Comparison of ENCODE assay signal across 8 cellular contexts in genomic region chr19:36214388-36215275, GRCh38. TPM values are rescaled to one million over a fixed set of nuclear protein-coding genes. Genes with fewer than 3 reads are reported as not detected.
DNase-seq lines count a peak whose midpoint lies in the region; ATAC-seq, FAIRE-seq and TF ChIP-seq lines count a peak whose summit lies in the region.

TSS of gene ZNF146 (plus strand) at chr19:36215106. CDS start at chr19:36236441, 21,335 bp downstream.
TSS of gene ZNF565 (minus strand) at chr19:36214665. CDS start at chr19:36201985, 12,680 bp downstream.

- H3K36me3 ChIP-seq in psoas muscle (ENCODE audit: insufficient read depth in 1 of 2, low read depth in 1 of 2): peaks cover 0 to 18% of the 10 kb centered on the region in 2 donors

- no peak for TF ChIP-seq CTCF in psoas muscle (IDR thresholded peaks at IDR 0.05)

- WGBS in right cardiac atrium: under 1% methylated on average over 73 of the region's 73 CpGs
- WGBS in psoas muscle, 3 donors: 0% methylated on average over 72 to 73 of the region's 73 CpGs

- H3K27ac Mint-ChIP-seq in T-helper 17 cell: no peak within 1 kb of the TSS

- DNase-seq in NCI-H1694 treated with DMSO at 0.1 percent for 48 hours (lab: John Stamatoyannopoulos, UW) (peak; percentile 99), T-helper 17 cell (peak; percentile 88 to 91 (median 89)), anterior cingulate cortex (lab: John Stamatoyannopoulos, UW) (peak; percentile 88 to 100 (median 98)), right cardiac atrium (peak; percentile 99), psoas muscle (peak; percentile 98 to 99), urothelium cell line (ENCODE audit: low spot score) (peak; percentile 96)

- H3K27me3 ChIP-seq in right cardiac atrium (ENCODE audit: control insufficient read depth, insufficient read depth): no peaks in the 10 kb centered on the region
- no peaks in the 10 kb centered on the region for H3K27me3 ChIP-seq in psoas muscle (ENCODE audit: insufficient read depth in 3 of 3, low read length in 2 of 3)

- H3K27me3 Mint-ChIP-seq in T-helper 17 cell: no peaks in the 10 kb centered on the region

- FAIRE-seq in urothelium cell line (lab: Jason Lieb, UNC): peak; percentile 86

- intact Hi-C loops in right cardiac atrium (cut with DNase I) (no loop called here), psoas muscle (cut with DNase I) (loop anchor here in 1 of 2 donors (5.0 kb wide), 1 partner anchor 313 kb away; the partner anchor contains the start of gene ZNF260)

- H3K4me1 Mint-ChIP-seq in T-helper 17 cell: peaks cover 13% of the 10 kb centered on the region

- H3K9me3 ChIP-seq in T-helper 17 cell (ENCODE audit: control insufficient read depth, low read length, poor library complexity, severe bottlenecking) (no peaks in the 10 kb centered on the region), right cardiac atrium (ENCODE audit: control insufficient read depth, low read length) (no peaks in the 10 kb centered on the region), psoas muscle (no peaks in the 10 kb centered on the region)

- ATAC-seq in GM18502 (IDR thresholded peaks at IDR 0.05; ENCODE audit: poor library complexity, unreplicated experiment): peak; percentile 93
- ATAC-seq in HG02938 (IDR thresholded peaks at IDR 0.05; ENCODE audit: unreplicated experiment): peak; percentile 87
- peak; percentile 90 for ATAC-seq in T-helper 17 cell
- peak; percentile 97 to 98 for ATAC-seq in right cardiac atrium
- peak; percentile 95 to 96 (median 96) for ATAC-seq in psoas muscle

- H3K4me3 ChIP-seq in right cardiac atrium (ENCODE audit: low read length) (peak within 1 kb of the TSS; percentile 79), psoas muscle (peak within 1 kb of the TSS; percentile 81)

- H3K27ac ChIP-seq in right cardiac atrium (ENCODE audit: low read length) (peak within 1 kb of the TSS; percentile 86), psoas muscle (peak within 1 kb of the TSS; percentile 93)

- H3K36me3 Mint-ChIP-seq in T-helper 17 cell (ENCODE audit: low read depth): peaks cover 3% of the 10 kb centered on the region

- H3K4me1 ChIP-seq in right cardiac atrium (ENCODE audit: control insufficient read depth, insufficient read depth, low read length): no peaks in the 10 kb centered on the region
- peaks cover 23% of the 10 kb centered on the region for H3K4me1 ChIP-seq in psoas muscle

- no peak within 1 kb of the TSS for H3K4me3 Mint-ChIP-seq in T-helper 17 cell

RNA-seq across cellular contexts. Expression of gene ZNF146, which starts in this region (rescaled TPM):
- total RNA-seq in T-helper 17 cell (10 to 100 TPM; 23.8 to 29.5 TPM), right cardiac atrium (10 to 100 TPM; 33.5 to 45.8 (median 38.8) TPM), psoas muscle (10 to 100 TPM; 31.2 to 78.4 (median 65.7) TPM)
- polyA plus RNA-seq in right cardiac atrium (18.8 TPM), psoas muscle (100 to 1,000 TPM in 1 of 3 donors, 10 to 100 TPM in 2; 30.5 to 114 (median 39.6) TPM)

RNA-seq across cellular contexts. Expression of gene ZNF565, which starts in this region (rescaled TPM):
- total RNA-seq in T-helper 17 cell (1 to 10 TPM; 9.3 to 9.4 TPM), right cardiac atrium (1 to 10 TPM; 4.0 to 5.0 (median 4.9) TPM), psoas muscle (1 to 10 TPM; 2.5 to 4.1 (median 3.6) TPM)
- polyA plus RNA-seq in right cardiac atrium (3.2 TPM), psoas muscle (1 to 10 TPM; 3.1 to 6.0 (median 3.6) TPM)

Comparison
In these comparisons a context has a peak if more than half of its experiments do, and no peak if none do; other contexts are left out.
1. Peak in every context shown above with its lines: DNase-seq, ATAC-seq, H3K4me3 ChIP-seq and H3K27ac ChIP-seq.